20 cellular contexts compared by ENCODE assay signal in the genomic region with DNA sequence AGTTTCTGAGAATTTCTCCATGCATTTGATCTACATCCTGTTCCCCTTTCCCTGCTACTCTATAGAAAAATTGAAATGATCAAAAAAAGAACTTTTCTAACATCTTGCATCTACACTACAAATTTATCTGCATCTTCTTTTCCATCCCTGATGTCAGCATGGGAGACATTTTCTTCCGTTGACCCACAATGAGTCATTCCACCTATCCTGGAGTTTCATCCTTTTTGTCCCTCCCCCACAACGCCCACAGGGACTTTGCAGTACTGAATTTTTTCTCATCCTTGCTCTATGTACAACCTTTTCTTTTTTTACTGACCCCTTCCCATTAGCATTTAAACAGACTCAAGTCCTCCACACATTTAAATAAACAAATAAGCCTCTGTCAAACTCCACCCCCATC.
A peak's percentile ranks its signal among the peaks of the same experiment; 100 is the strongest.
DNase-seq lines count a peak whose midpoint lies in the region; ATAC-seq and TF ChIP-seq lines count a peak whose summit lies in the region.
"Had no signal": no experiment of that assay in that cellular context is flagged by ENCODE, and none has a peak within 500 bp of the region (broad histone marks: within the 10 kb centered on the region; RNA-seq: fewer than 3 reads in every experiment).

No MANE protein-coding gene starts in this region.

- POLR2A ChIA-PET in activated CD4-positive, alpha-beta T cell treated with anti-CD3 and anti-CD28 coated beads, Interleukin-2, amount 10 ng/mL, durations not matched to agents 7 days and 5 days (lab: Charles Lee): no interaction called here
- POLR2A ChIA-PET in WTC11 (lab: Charles Lee): no interaction called here

- no peaks in the 10 kb centered on the region for H3K27me3 ChIP-seq in brain microvascular endothelial cell (replicated peaks)
- H3K27me3 ChIP-seq: BLaER1 had no signal

- no peaks in the 10 kb centered on the region for H3K36me3 ChIP-seq in brain microvascular endothelial cell (replicated peaks)
- H3K36me3 ChIP-seq: BLaER1 had no signal

- no peak overlapping the region for H3K27ac Mint-ChIP-seq in activated CD4-positive, alpha-beta T cell treated with anti-CD3 and anti-CD28 coated beads, Interleukin-2, amount 10 ng/mL, durations not matched to agents 7 days and 5 days
- no peak overlapping the region for H3K27ac Mint-ChIP-seq in WTC11
- H3K27ac Mint-ChIP-seq: CD8-positive, alpha-beta T cell had no signal

- H3K36me3 Mint-ChIP-seq in activated CD4-positive, alpha-beta T cell treated with anti-CD3 and anti-CD28 coated beads, Interleukin-2, amount 10 ng/mL, durations not matched to agents 7 days and 5 days (ENCODE audit: low read depth): no peaks in the 10 kb centered on the region
- no peaks in the 10 kb centered on the region for H3K36me3 Mint-ChIP-seq in WTC11
- H3K36me3 Mint-ChIP-seq: CD8-positive, alpha-beta T cell had no signal

- ATAC-seq in WTC11: no peak
- ATAC-seq: CD8-positive, alpha-beta T cell; Panc1 had no signal

- no peaks in the 10 kb centered on the region for H3K9me3 Mint-ChIP-seq in activated CD4-positive, alpha-beta T cell treated with anti-CD3 and anti-CD28 coated beads, Interleukin-2, amount 10 ng/mL, durations not matched to agents 7 days and 5 days
- H3K9me3 Mint-ChIP-seq in WTC11: no peaks in the 10 kb centered on the region; the same call in 1 of the 2 replicates
- H3K9me3 Mint-ChIP-seq: CD8-positive, alpha-beta T cell had no signal

- H3K4me3 ChIP-seq in brain microvascular endothelial cell (ENCODE audit: low read depth, low read length): no peak overlapping the region
- H3K4me3 ChIP-seq: BLaER1, SK-N-MC had no signal

- peak; percentile 1 for DNase-seq in stimulated activated CD4-positive, alpha-beta T cell treated with anti-CD3 and anti-CD28 coated beads, Interleukin-15, amount 100 ng/mL, for 24 hours
- no peak for DNase-seq in stimulated activated CD4-positive, alpha-beta T cell treated with anti-CD3 and anti-CD28 coated beads, Interleukin-4, amount 100 ng/mL, for 1 hour
- DNase-seq in M059J (ENCODE audit: low read depth) (peak; percentile 33), brain microvascular endothelial cell (peak; percentile 28), WTC11 (ENCODE audit: low spot score) (no peak), T-helper 1 cell (no peak)
- DNase-seq in activated CD4-positive, alpha-beta T cell treated with anti-CD3 and anti-CD28 coated beads, Interleukin-2, amount 10 ng/mL, durations not matched to agents 7 days and 5 days: no peak
- DNase-seq in effector CD4-positive, alpha-beta T cell: no peak
- DNase-seq: CD8-positive, alpha-beta T cell; DMS79; GF-D8; GOT3; NCI-H1436; NCI-H2081 treated with DMSO at 0.1 percent for 48 hours; NCI-H510A treated with DMSO at 0.1 percent for 48 hours; NCI-H82; Right ventricle myocardium superior had no signal

- H3K4me1 Mint-ChIP-seq in activated CD4-positive, alpha-beta T cell treated with anti-CD3 and anti-CD28 coated beads, Interleukin-2, amount 10 ng/mL, durations not matched to agents 7 days and 5 days: no peaks in the 10 kb centered on the region
- H3K4me1 Mint-ChIP-seq in WTC11: peaks cover 10% of the 10 kb centered on the region

- CTCF ChIA-PET in activated CD4-positive, alpha-beta T cell treated with anti-CD3 and anti-CD28 coated beads, Interleukin-2, amount 10 ng/mL, durations not matched to agents 7 days and 5 days (lab: Charles Lee): no interaction called here
- CTCF ChIA-PET in WTC11 (lab: Charles Lee): interaction anchor here (1.1 kb wide), 1 partner anchor 32 kb away, joined by 3 read pairs; no protein-coding TSS in a partner anchor

- TF ChIP-seq CTCF in brain microvascular endothelial cell (IDR thresholded peaks at IDR 0.05; ENCODE audit: low read depth, low read length, missing control alignments) (no peak), WTC11 (IDR thresholded peaks at IDR 0.05) (no peak)

- no peak overlapping the region for H3K27ac ChIP-seq in brain microvascular endothelial cell
- H3K27ac ChIP-seq: BLaER1, SK-N-MC had no signal

- in situ Hi-C loops in brain microvascular endothelial cell (cut with HindIII; ENCODE audit: low pct_ligation_motif_present, low sequenced_read_pairs): no loop called here

- no peak overlapping the region for H3K4me3 Mint-ChIP-seq in activated CD4-positive, alpha-beta T cell treated with anti-CD3 and anti-CD28 coated beads, Interleukin-2, amount 10 ng/mL, durations not matched to agents 7 days and 5 days
- H3K4me3 Mint-ChIP-seq in WTC11: no peak overlapping the region
- H3K4me3 Mint-ChIP-seq: CD8-positive, alpha-beta T cell had no signal

- no peaks in the 10 kb centered on the region for H3K27me3 Mint-ChIP-seq in activated CD4-positive, alpha-beta T cell treated with anti-CD3 and anti-CD28 coated beads, Interleukin-2, amount 10 ng/mL, durations not matched to agents 7 days and 5 days
- no peaks in the 10 kb centered on the region; the same call in 1 of the 2 replicates for H3K27me3 Mint-ChIP-seq in WTC11 (ENCODE audit: low read depth)

TF ChIP-seq in WTC11, 78 proteins besides CTCF, POLR2A, EP300 and RAD21 (continues in another document):
- TF ChIP-seq, protein P1, sequence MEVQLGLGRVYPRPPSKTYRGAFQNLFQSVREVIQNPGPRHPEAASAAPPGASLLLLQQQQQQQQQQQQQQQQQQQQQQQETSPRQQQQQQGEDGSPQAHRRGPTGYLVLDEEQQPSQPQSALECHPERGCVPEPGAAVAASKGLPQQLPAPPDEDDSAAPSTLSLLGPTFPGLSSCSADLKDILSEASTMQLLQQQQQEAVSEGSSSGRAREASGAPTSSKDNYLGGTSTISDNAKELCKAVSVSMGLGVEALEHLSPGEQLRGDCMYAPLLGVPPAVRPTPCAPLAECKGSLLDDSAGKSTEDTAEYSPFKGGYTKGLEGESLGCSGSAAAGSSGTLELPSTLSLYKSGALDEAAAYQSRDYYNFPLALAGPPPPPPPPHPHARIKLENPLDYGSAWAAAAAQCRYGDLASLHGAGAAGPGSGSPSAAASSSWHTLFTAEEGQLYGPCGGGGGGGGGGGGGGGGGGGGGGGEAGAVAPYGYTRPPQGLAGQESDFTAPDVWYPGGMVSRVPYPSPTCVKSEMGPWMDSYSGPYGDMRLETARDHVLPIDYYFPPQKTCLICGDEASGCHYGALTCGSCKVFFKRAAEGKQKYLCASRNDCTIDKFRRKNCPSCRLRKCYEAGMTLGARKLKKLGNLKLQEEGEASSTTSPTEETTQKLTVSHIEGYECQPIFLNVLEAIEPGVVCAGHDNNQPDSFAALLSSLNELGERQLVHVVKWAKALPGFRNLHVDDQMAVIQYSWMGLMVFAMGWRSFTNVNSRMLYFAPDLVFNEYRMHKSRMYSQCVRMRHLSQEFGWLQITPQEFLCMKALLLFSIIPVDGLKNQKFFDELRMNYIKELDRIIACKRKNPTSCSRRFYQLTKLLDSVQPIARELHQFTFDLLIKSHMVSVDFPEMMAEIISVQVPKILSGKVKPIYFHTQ (CRISPR knock-in tag; IDR thresholded peaks at IDR 0.05): no peak
- TF ChIP-seq ZNF121 (CRISPR knock-in tag; IDR thresholded peaks at IDR 0.05) (no peak), ZNF263 (CRISPR knock-in tag; IDR thresholded peaks at IDR 0.05; ENCODE audit: low read depth) (no peak), FOXJ3 (CRISPR knock-in tag; IDR thresholded peaks at IDR 0.05; ENCODE audit: borderline replicate concordance) (no peak), JAZF1 (CRISPR knock-in tag; IDR thresholded peaks at IDR 0.05) (no peak)
- TF ChIP-seq, protein P2, sequence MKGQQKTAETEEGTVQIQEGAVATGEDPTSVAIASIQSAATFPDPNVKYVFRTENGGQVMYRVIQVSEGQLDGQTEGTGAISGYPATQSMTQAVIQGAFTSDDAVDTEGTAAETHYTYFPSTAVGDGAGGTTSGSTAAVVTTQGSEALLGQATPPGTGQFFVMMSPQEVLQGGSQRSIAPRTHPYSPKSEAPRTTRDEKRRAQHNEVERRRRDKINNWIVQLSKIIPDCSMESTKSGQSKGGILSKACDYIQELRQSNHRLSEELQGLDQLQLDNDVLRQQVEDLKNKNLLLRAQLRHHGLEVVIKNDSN (CRISPR knock-in tag; IDR thresholded peaks at IDR 0.05): no peak
- TF ChIP-seq, protein P3, sequence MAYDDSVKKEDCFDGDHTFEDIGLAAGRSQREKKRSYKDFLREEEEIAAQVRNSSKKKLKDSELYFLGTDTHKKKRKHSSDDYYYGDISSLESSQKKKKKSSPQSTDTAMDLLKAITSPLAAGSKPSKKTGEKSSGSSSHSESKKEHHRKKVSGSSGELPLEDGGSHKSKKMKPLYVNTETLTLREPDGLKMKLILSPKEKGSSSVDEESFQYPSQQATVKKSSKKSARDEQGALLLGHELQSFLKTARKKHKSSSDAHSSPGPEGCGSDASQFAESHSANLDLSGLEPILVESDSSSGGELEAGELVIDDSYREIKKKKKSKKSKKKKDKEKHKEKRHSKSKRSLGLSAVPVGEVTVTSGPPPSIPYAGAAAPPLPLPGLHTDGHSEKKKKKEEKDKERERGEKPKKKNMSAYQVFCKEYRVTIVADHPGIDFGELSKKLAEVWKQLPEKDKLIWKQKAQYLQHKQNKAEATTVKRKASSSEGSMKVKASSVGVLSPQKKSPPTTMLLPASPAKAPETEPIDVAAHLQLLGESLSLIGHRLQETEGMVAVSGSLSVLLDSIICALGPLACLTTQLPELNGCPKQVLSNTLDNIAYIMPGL (CRISPR knock-in tag; IDR thresholded peaks at IDR 0.05): no peak
- TF ChIP-seq, protein P4, sequence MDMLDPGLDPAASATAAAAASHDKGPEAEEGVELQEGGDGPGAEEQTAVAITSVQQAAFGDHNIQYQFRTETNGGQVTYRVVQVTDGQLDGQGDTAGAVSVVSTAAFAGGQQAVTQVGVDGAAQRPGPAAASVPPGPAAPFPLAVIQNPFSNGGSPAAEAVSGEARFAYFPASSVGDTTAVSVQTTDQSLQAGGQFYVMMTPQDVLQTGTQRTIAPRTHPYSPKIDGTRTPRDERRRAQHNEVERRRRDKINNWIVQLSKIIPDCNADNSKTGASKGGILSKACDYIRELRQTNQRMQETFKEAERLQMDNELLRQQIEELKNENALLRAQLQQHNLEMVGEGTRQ (CRISPR knock-in tag; IDR thresholded peaks at IDR 0.05): no peak
- TF ChIP-seq, protein P5, sequence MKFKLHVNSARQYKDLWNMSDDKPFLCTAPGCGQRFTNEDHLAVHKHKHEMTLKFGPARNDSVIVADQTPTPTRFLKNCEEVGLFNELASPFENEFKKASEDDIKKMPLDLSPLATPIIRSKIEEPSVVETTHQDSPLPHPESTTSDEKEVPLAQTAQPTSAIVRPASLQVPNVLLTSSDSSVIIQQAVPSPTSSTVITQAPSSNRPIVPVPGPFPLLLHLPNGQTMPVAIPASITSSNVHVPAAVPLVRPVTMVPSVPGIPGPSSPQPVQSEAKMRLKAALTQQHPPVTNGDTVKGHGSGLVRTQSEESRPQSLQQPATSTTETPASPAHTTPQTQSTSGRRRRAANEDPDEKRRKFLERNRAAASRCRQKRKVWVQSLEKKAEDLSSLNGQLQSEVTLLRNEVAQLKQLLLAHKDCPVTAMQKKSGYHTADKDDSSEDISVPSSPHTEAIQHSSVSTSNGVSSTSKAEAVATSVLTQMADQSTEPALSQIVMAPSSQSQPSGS (CRISPR knock-in tag; IDR thresholded peaks at IDR 0.05; ENCODE audit: borderline replicate concordance, low read depth): no peak

Comparison
In these comparisons a context has a peak if more than half of its experiments do, and no peak if none do; other contexts are left out.
1. DNase-seq: peak in stimulated activated CD4-positive, alpha-beta T cell treated with anti-CD3 and anti-CD28 coated beads, Interleukin-15, amount 100 ng/mL, for 24 hours (single experiment), M059J (single experiment) and brain microvascular endothelial cell (single experiment); none in stimulated activated CD4-positive, alpha-beta T cell treated with anti-CD3 and anti-CD28 coated beads, Interleukin-4, amount 100 ng/mL, for 1 hour (single experiment), activated CD4-positive, alpha-beta T cell treated with anti-CD3 and anti-CD28 coated beads, Interleukin-2, amount 10 ng/mL, durations not matched to agents 7 days and 5 days (single experiment), WTC11 (single experiment), T-helper 1 cell (0 of 5) and effector CD4-positive, alpha-beta T cell (single experiment).